15 cellular contexts compared by ENCODE assay signal in genomic region chr10:17479015-17479615, GRCh38. TPM values are rescaled to one million over a fixed set of nuclear protein-coding genes. Genes with fewer than 3 reads are reported as not detected.
DNase-seq lines count a peak whose midpoint lies in the region; ATAC-seq and TF ChIP-seq lines count a peak whose summit lies in the region.
"Had no signal": no experiment of that assay in that cellular context is flagged by ENCODE, and none has a peak within 500 bp of the region (broad histone marks: within the 10 kb centered on the region; RNA-seq: fewer than 3 reads in every experiment).

No MANE protein-coding gene starts in this region.

- no peak overlapping the region for H3K4me2 ChIP-seq in GM23248 (ENCODE audit: unreplicated experiment)

- ATAC-seq in stimulated activated naive B cell treated with anti-CD40 and anti-IgM and Interleukin-4, amounts not matched to agents 10 μg/mL and 1 μg/mL and 100 μg/mL, for 72 hours (replicated peaks): peak; percentile 49 to 55
- ATAC-seq in HG02759 (IDR thresholded peaks at IDR 0.05; ENCODE audit: unreplicated experiment): no peak
- no peak for ATAC-seq in HG02885 (IDR thresholded peaks at IDR 0.05; ENCODE audit: poor library complexity, unreplicated experiment)

- no peak overlapping the region for H2AFZ ChIP-seq in GM23248

- DNase-seq in ELR (ENCODE audit: low read depth) (peak; percentile 57), GM23248 (peak; percentile 58), epithelial cell of esophagus (ENCODE audit: low read depth) (peak; percentile 27)
- no peak for DNase-seq in stimulated activated naive B cell treated with anti-CD40 and anti-IgM and Interleukin-4, amounts not matched to agents 10 μg/mL and 1 μg/mL and 100 μg/mL, for 72 hours
- DNase-seq in activated CD8-positive, alpha-beta memory T cell treated with anti-CD3 and anti-CD28 coated beads for 24 hours: no peak
- DNase-seq: COR-L47, Kasumi-1, NCI-H1417 treated with DMSO at 0.1 percent for 48 hours, NCI-H2081, NCI-H345, NCI-H69 had no signal

- no peaks in the 10 kb centered on the region for H3K9me3 ChIP-seq in GM23248 (ENCODE audit: low read depth)

- peaks cover 6% of the 10 kb centered on the region; the same call in 1 of the 2 replicates for H3K4me1 ChIP-seq in GM23248 (ENCODE audit: insufficient read depth)
- H3K4me1 ChIP-seq: SJSA1 had no signal

- no peak for TF ChIP-seq CTCF in epithelial cell of esophagus (IDR thresholded peaks at IDR 0.05; ENCODE audit: insufficient read depth, low read depth, low read length, missing control alignments)

- no peak overlapping the region for H3K4me3 Mint-ChIP-seq in stimulated activated naive B cell treated with anti-CD40 and anti-IgM and Interleukin-4, amounts not matched to agents 10 μg/mL and 1 μg/mL and 100 μg/mL, for 72 hours
- H3K4me3 Mint-ChIP-seq: CD14-positive monocyte had no signal

- WGBS in GM23248 (ENCODE audit: low coverage in 1 of 2, low lambda C conversion rate in 2 of 2, missing lambda C conversion rate in 2 of 2), 2 experiments: 40 to 56% methylated on average over 4 of the region's 4 CpGs

- no peaks in the 10 kb centered on the region for H3K79me2 ChIP-seq in GM23248 (ENCODE audit: insufficient read depth)

- peaks cover 14% of the 10 kb centered on the region; the same call in 1 of the 2 replicates for H3K27me3 ChIP-seq in GM23248 (replicated peaks; ENCODE audit: insufficient read depth)
- H3K27me3 ChIP-seq: SJSA1 had no signal

- no peaks in the 10 kb centered on the region for H3K36me3 Mint-ChIP-seq in stimulated activated naive B cell treated with anti-CD40 and anti-IgM and Interleukin-4, amounts not matched to agents 10 μg/mL and 1 μg/mL and 100 μg/mL, for 72 hours
- H3K36me3 Mint-ChIP-seq: CD14-positive monocyte had no signal

- H3K27me3 Mint-ChIP-seq in stimulated activated naive B cell treated with anti-CD40 and anti-IgM and Interleukin-4, amounts not matched to agents 10 μg/mL and 1 μg/mL and 100 μg/mL, for 72 hours: peaks cover 21 to 29% of the 10 kb centered on the region in 2 donors

- no peaks in the 10 kb centered on the region for H3K36me3 ChIP-seq in GM23248 (ENCODE audit: low read depth)
- H3K36me3 ChIP-seq: SJSA1 had no signal

- H3K27ac Mint-ChIP-seq in stimulated activated naive B cell treated with anti-CD40 and anti-IgM and Interleukin-4, amounts not matched to agents 10 μg/mL and 1 μg/mL and 100 μg/mL, for 72 hours: no peak overlapping the region

- H3F3A ChIP-seq in GM23248 (ENCODE audit: insufficient read depth): no peaks in the 10 kb centered on the region

- peaks cover 0 to 3% of the 10 kb centered on the region in 2 donors for H3K9me3 Mint-ChIP-seq in stimulated activated naive B cell treated with anti-CD40 and anti-IgM and Interleukin-4, amounts not matched to agents 10 μg/mL and 1 μg/mL and 100 μg/mL, for 72 hours

- H3K4me3 ChIP-seq in GM23248 (no peak overlapping the region), epithelial cell of esophagus (ENCODE audit: low read length) (no peak overlapping the region)
- H3K4me3 ChIP-seq: SJSA1 had no signal

- no peak overlapping the region for H3K27ac ChIP-seq in GM23248
- H3K27ac ChIP-seq: SJSA1 had no signal

- no peaks in the 10 kb centered on the region for H4K20me1 ChIP-seq in GM23248 (ENCODE audit: insufficient read depth)

- H3K4me1 Mint-ChIP-seq in stimulated activated naive B cell treated with anti-CD40 and anti-IgM and Interleukin-4, amounts not matched to agents 10 μg/mL and 1 μg/mL and 100 μg/mL, for 72 hours: peaks cover 7 to 18% of the 10 kb centered on the region in 2 donors

- no peaks in the 10 kb centered on the region for H3K9me2 ChIP-seq in GM23248 (ENCODE audit: insufficient read depth)

- in situ Hi-C loops in GM23248 (cut with MboI): no loop called here

- H3K9ac ChIP-seq in GM23248: no peak overlapping the region

RNA-seq across cellular contexts. Expression of gene ST8SIA6, which starts 24.7 kb away (rescaled TPM):
- total RNA-seq in GM23248 (2014; rRNA removed; shearing (Covaris generic)): not detected in 2 replicates
- not detected in 2 replicates for polyA plus RNA-seq in GM23248 (2016; fragmentation: Nextera tagmentation; extraction: Ambion mirVana)

Comparison
In these comparisons a context has a peak if more than half of its experiments do, and no peak if none do; other contexts are left out.
1. DNase-seq: peak in ELR (single experiment), GM23248 (single experiment) and epithelial cell of esophagus (single experiment); none in stimulated activated naive B cell treated with anti-CD40 and anti-IgM and Interleukin-4, amounts not matched to agents 10 μg/mL and 1 μg/mL and 100 μg/mL, for 72 hours (single experiment) and activated CD8-positive, alpha-beta memory T cell treated with anti-CD3 and anti-CD28 coated beads for 24 hours (single experiment).
2. ATAC-seq: peak in stimulated activated naive B cell treated with anti-CD40 and anti-IgM and Interleukin-4, amounts not matched to agents 10 μg/mL and 1 μg/mL and 100 μg/mL, for 72 hours (2 of 2); none in HG02759 (single experiment) and HG02885 (single experiment).